In genomic region chr20:63420359-63421093, GRCh38 we compare ENCODE assay signal across 20 cellular contexts. TPM values are rescaled to one million over a fixed set of nuclear protein-coding genes. Genes with fewer than 3 reads are reported as not detected.
DNase-seq lines count a peak whose midpoint lies in the region; ATAC-seq, FAIRE-seq and TF ChIP-seq lines count a peak whose summit lies in the region.
"Had no signal": no experiment of that assay in that cellular context is flagged by ENCODE, and none has a peak within 500 bp of the region (broad histone marks: within the 10 kb centered on the region; RNA-seq: fewer than 3 reads in every experiment).

No MANE protein-coding gene starts in this region.

- no peak overlapping the region for H4K8ac ChIP-seq in IMR-90 (ENCODE audit: low read depth in 2 of 2, low read length in 2 of 2)
- H4K8ac ChIP-seq in H1 (ENCODE audit: extremely low read depth, insufficient read depth, low read length), result peak overlapping the region; percentile 51; the same call in 1 of the 2 replicates
- no peak overlapping the region for H4K8ac ChIP-seq in neuronal stem cell (ENCODE audit: low read depth, low read length)

- FAIRE-seq in HepG2 (lab: Jason Lieb, UNC), result no peak
- no peak for FAIRE-seq in H1 (lab: Jason Lieb, UNC)
- FAIRE-seq: G401.6, GM12892 had no signal

- BruUV-seq in HepG2 (replicated peaks; lab: Mats Ljungman, UMichigan) (no TSS peak), IMR-90 (replicated peaks; lab: Mats Ljungman, UMichigan) (no TSS peak)

- no peak overlapping the region for H2BK20ac ChIP-seq in IMR-90 (ENCODE audit: low read depth, low read length)
- H2BK20ac ChIP-seq in H1 (ENCODE audit: low read length), result no peak overlapping the region

- H3K27ac ChIP-seq in HepG2 (ENCODE audit: extremely low read length, insufficient read depth, low read length), result no peak overlapping the region
- no peak overlapping the region for H3K27ac ChIP-seq in right lobe of liver
- H3K27ac ChIP-seq in IMR-90 (ENCODE audit: insufficient read depth, low read length), result no peak overlapping the region
- H3K27ac ChIP-seq in H1 (ENCODE audit: low read depth, low read length), result no peak overlapping the region
- H3K27ac ChIP-seq in neuronal stem cell (replicated peaks; ENCODE audit: low read length), result no peak overlapping the region
- no peak overlapping the region for H3K27ac ChIP-seq in Peyer's patch

- no peaks in the 10 kb centered on the region for H3K23me2 ChIP-seq in H1 (ENCODE audit: low read depth, low read length)

- no peaks in the 10 kb centered on the region for H3K4me1 ChIP-seq in HepG2 (ENCODE audit: insufficient read depth, low read length)
- H3K4me1 ChIP-seq in right lobe of liver, result no peaks in the 10 kb centered on the region
- H3K4me1 ChIP-seq in IMR-90 (ENCODE audit: control insufficient read depth, insufficient read depth, low read length), result no peaks in the 10 kb centered on the region
- peaks cover 0 to 11% (median 1%) of the 10 kb centered on the region in 4 experiments; a peak in 4 of 7 replicates for H3K4me1 ChIP-seq in H1 (replicated peaks in 1 of 4; ENCODE audit: control insufficient read depth in 3 of 4, insufficient read depth in 4 of 4, low read length in 3 of 4)
- H3K4me1 ChIP-seq in neuronal stem cell (ENCODE audit: control insufficient read depth in 2 of 2, insufficient read depth in 1 of 2, low read depth in 1 of 2, low read length in 2 of 2), result peaks cover 6 to 11% of the 10 kb centered on the region in 2 donors
- no peaks in the 10 kb centered on the region for H3K4me1 ChIP-seq in Peyer's patch
- H3K4me1 ChIP-seq: Caco-2 had no signal

- no peak overlapping the region for H3K4me2 ChIP-seq in HepG2 (ENCODE audit: low read depth, low read length)
- no peak overlapping the region for H3K4me2 ChIP-seq in IMR-90 (ENCODE audit: low read depth, low read length)
- H3K4me2 ChIP-seq in H1 (ENCODE audit: insufficient read depth in 1 of 2, low read depth in 2 of 2, low read length in 2 of 2), result no peak overlapping the region
- H3K4me2 ChIP-seq in neuronal stem cell (ENCODE audit: insufficient read depth, low read length, poor library complexity, severe bottlenecking), result no peak overlapping the region

- H3K14ac ChIP-seq in IMR-90 (replicated peaks; ENCODE audit: low read depth, low read length) (no peak overlapping the region), H1 (ENCODE audit: insufficient read length) (no peak overlapping the region), neuronal stem cell (ENCODE audit: low read length) (peak overlapping the region; percentile 71)

- intact Hi-C loops in HepG2 (cut with micrococcal nuclease; ENCODE audit: unreplicated experiment) (no loop called here), right lobe of liver (cut with DNase I) (no loop called here), IMR-90 (cut with micrococcal nuclease) (no loop called here)

- H3K27me3 ChIP-seq in HepG2 (ENCODE audit: control insufficient read depth in 1 of 2, insufficient read depth in 2 of 2, low read length in 2 of 2), result peaks cover 69 to 100% of the 10 kb centered on the region in 2 experiments
- H3K27me3 ChIP-seq in right lobe of liver, result no peaks in the 10 kb centered on the region
- H3K27me3 ChIP-seq in IMR-90 (ENCODE audit: control insufficient read depth, insufficient read depth, low read length), result peaks cover 35% of the 10 kb centered on the region
- H3K27me3 ChIP-seq in H1 (replicated peaks in 1 of 4; ENCODE audit: control insufficient read depth in 3 of 4, extremely low read depth in 1 of 4, insufficient read depth in 3 of 4, low read length in 3 of 4), result no peaks in the 10 kb centered on the region; a peak in 1 of 7 replicates
- H3K27me3 ChIP-seq in neuronal stem cell (ENCODE audit: control insufficient read depth in 3 of 3, insufficient read depth in 3 of 3, low read depth in 1 of 3, low read length in 3 of 3), result no peaks in the 10 kb centered on the region
- H3K27me3 ChIP-seq in Peyer's patch, result no peaks in the 10 kb centered on the region

- no peak overlapping the region for H2BK12ac ChIP-seq in H1 (ENCODE audit: low read depth, low read length)
- H2BK12ac ChIP-seq in neuronal stem cell (ENCODE audit: low read length), result no peak overlapping the region

- H3K4me3 ChIP-seq in HepG2 (replicated peaks in 1 of 3; ENCODE audit: insufficient read depth in 1 of 3, low read depth in 2 of 3, low read length in 3 of 3) (no peak overlapping the region), right lobe of liver (no peak overlapping the region), IMR-90 (ENCODE audit: insufficient read depth, low read depth, low read length) (no peak overlapping the region), H1 (ENCODE audit: extremely low read depth in 1 of 4, insufficient read depth in 2 of 4, low read depth in 3 of 4, low read length in 4 of 4) (no peak overlapping the region), neuronal stem cell (ENCODE audit: low read length in 2 of 2) (no peak overlapping the region), Peyer's patch (no peak overlapping the region)

- H3K56ac ChIP-seq in IMR-90 (ENCODE audit: extremely low read depth, insufficient read depth, low read length), result no peak overlapping the region
- H3K56ac ChIP-seq in H1 (replicated peaks; ENCODE audit: insufficient read length, low read depth, low read length), result no peak overlapping the region

- H3K27ac Mint-ChIP-seq in effector memory CD8-positive, alpha-beta T cell, result no peak overlapping the region
- H3K27ac Mint-ChIP-seq: CD4-positive, alpha-beta memory T cell; HFFc6 had no signal

- H3K79me2 ChIP-seq in HepG2 (ENCODE audit: insufficient read depth, low read length) (no peaks in the 10 kb centered on the region), H1 (ENCODE audit: control insufficient read depth in 1 of 2, insufficient read depth in 2 of 2, low read length in 2 of 2) (no peaks in the 10 kb centered on the region)

- no peak overlapping the region for H2BK5ac ChIP-seq in IMR-90 (ENCODE audit: low read depth, low read length, poor library complexity, severe bottlenecking)
- no peak overlapping the region for H2BK5ac ChIP-seq in H1 (ENCODE audit: low read depth, low read length)
- peak overlapping the region; percentile 13 for H2BK5ac ChIP-seq in neuronal stem cell (ENCODE audit: low read length)

- H3K9me3 ChIP-seq in HepG2 (ENCODE audit: low read length), result no peaks in the 10 kb centered on the region
- no peaks in the 10 kb centered on the region for H3K9me3 ChIP-seq in right lobe of liver
- no peaks in the 10 kb centered on the region for H3K9me3 ChIP-seq in IMR-90 (ENCODE audit: control insufficient read depth, insufficient read depth, low read length)
- no peaks in the 10 kb centered on the region for H3K9me3 ChIP-seq in H1 (ENCODE audit: insufficient read depth in 2 of 2, low read depth in 1 of 2, low read length in 1 of 2)
- H3K9me3 ChIP-seq in neuronal stem cell (replicated peaks in 1 of 2; ENCODE audit: control insufficient read depth in 2 of 2, insufficient read depth in 1 of 2, low read depth in 1 of 2, low read length in 2 of 2), result peaks cover 0 to 2% of the 10 kb centered on the region in 2 donors
- no peaks in the 10 kb centered on the region for H3K9me3 ChIP-seq in Peyer's patch

- TF ChIP-seq CTCF in HepG2 (CRISPR knock-in tag; IDR thresholded peaks at IDR 0.05) (no peak), right lobe of liver (IDR thresholded peaks at IDR 0.05) (no peak), IMR-90 (conservative IDR thresholded peaks at IDR 0.05; ENCODE audit: low read depth, low read length) (no peak), H1 (IDR thresholded peaks at IDR 0.05; ENCODE audit: control extremely low read depth in 1 of 3, insufficient read depth in 1 of 3, low read depth in 1 of 3, low read length in 3 of 3) (no peak), Peyer's patch (IDR thresholded peaks at IDR 0.05) (no peak)

- H3K4me1 Mint-ChIP-seq in effector memory CD8-positive, alpha-beta T cell (ENCODE audit: low read depth in 2 of 2), result no peaks in the 10 kb centered on the region
- H3K4me1 Mint-ChIP-seq: CD4-positive, alpha-beta memory T cell had no signal

- no peak overlapping the region for H2AK5ac ChIP-seq in IMR-90 (ENCODE audit: low read depth, low read length)
- H2AK5ac ChIP-seq in H1 (ENCODE audit: low read depth, low read length), result no peak overlapping the region
- H2AK5ac ChIP-seq in neuronal stem cell (ENCODE audit: low read depth, low read length), result peak overlapping the region; percentile 37

- H3K79me1 ChIP-seq in IMR-90 (ENCODE audit: low read depth in 1 of 2, low read length in 2 of 2), result no peaks in the 10 kb centered on the region
- no peaks in the 10 kb centered on the region for H3K79me1 ChIP-seq in H1 (ENCODE audit: low read depth, low read length)
- H3K79me1 ChIP-seq in neuronal stem cell (ENCODE audit: low read depth, low read length), result peaks cover 4% of the 10 kb centered on the region

- H3K23ac ChIP-seq in IMR-90 (ENCODE audit: low read depth, low read length) (no peak overlapping the region), H1 (ENCODE audit: insufficient read length) (no peak overlapping the region), neuronal stem cell (ENCODE audit: low read depth, low read length, poor library complexity) (no peak overlapping the region)

- no peak for TF ChIP-seq RAD21 in HepG2 (CRISPR knock-in tag; IDR thresholded peaks at IDR 0.05)
- no peak for TF ChIP-seq RAD21 in IMR-90 (IDR thresholded peaks at IDR 0.05; ENCODE audit: low read length)
- no peak for TF ChIP-seq RAD21 in H1 (IDR thresholded peaks at IDR 0.05 in 1 of 2, conservative IDR thresholded peaks at IDR 0.05 in 1 of 2; ENCODE audit: low read depth in 2 of 2, low read length in 2 of 2)

- H3K9ac ChIP-seq in HepG2 (ENCODE audit: insufficient read depth, low read depth, low read length), result no peak overlapping the region
- no peak overlapping the region for H3K9ac ChIP-seq in IMR-90 (ENCODE audit: low read depth, low read length)
- H3K9ac ChIP-seq in H1 (replicated peaks in 1 of 4; ENCODE audit: extremely low read depth in 1 of 4, low read depth in 3 of 4, low read length in 3 of 4), result no peak overlapping the region
- H3K9ac ChIP-seq in neuronal stem cell (ENCODE audit: low read depth, low read length, poor library complexity), result peak overlapping the region; percentile 21

- no peak overlapping the region for H3K4ac ChIP-seq in IMR-90 (ENCODE audit: low read depth, low read length)
- H3K4ac ChIP-seq in H1 (replicated peaks; ENCODE audit: insufficient read length, low read depth, low read length), result no peak overlapping the region
- no peak overlapping the region for H3K4ac ChIP-seq in neuronal stem cell (ENCODE audit: low read length)

- H3K9me1 ChIP-seq in IMR-90 (ENCODE audit: insufficient read depth, low read length), result no peaks in the 10 kb centered on the region

- H3K9me3 Mint-ChIP-seq in effector memory CD8-positive, alpha-beta T cell, result no peaks in the 10 kb centered on the region
- H3K9me3 Mint-ChIP-seq: CD4-positive, alpha-beta memory T cell had no signal

- H4K5ac ChIP-seq in IMR-90 (ENCODE audit: low read depth, low read length) (no peak overlapping the region), H1 (ENCODE audit: insufficient read length, low read depth, low read length) (no peak overlapping the region)

- no peak for DNase-seq in HepG2 (ENCODE audit: low spot score)
- DNase-seq in right lobe of liver, result no peak
- DNase-seq in IMR-90, result no peak
- no peak for DNase-seq in H1 (ENCODE audit: low read depth in 1 of 2, low spot score in 2 of 2)
- no peak for DNase-seq in neuronal stem cell (ENCODE audit: low spot score)
- no peak for DNase-seq in effector memory CD8-positive, alpha-beta T cell
- no peak for DNase-seq in COR-L47 (lab: John Stamatoyannopoulos, UW)
- no peak for DNase-seq in Peyer's patch
- DNase-seq: C1 segment of cervical spinal cord; Caco-2; CD4-positive, alpha-beta memory T cell; DMS153; DND-41; GOT3; H7; HFFc6 had no signal

- 18% methylated on average over 34 of the region's 34 CpGs for WGBS in HepG2 (ENCODE audit: low lambda C conversion rate)
- WGBS in right lobe of liver (ENCODE audit: insufficient coverage, low coverage, low lambda C conversion rate, missing lambda C conversion rate), result 40% methylated on average over 1 of the region's 34 CpGs
- 76% methylated on average over 15 of the region's 34 CpGs; no CpG with 5 or more reads in 1 of the 2 experiments for WGBS in IMR-90 (ENCODE audit: extremely low coverage in 2 of 2, insufficient read length in 1 of 2), 2 experiments
- 89% methylated on average over 34 of the region's 34 CpGs; no CpG with 5 or more reads in 1 of the 2 experiments for WGBS in H1 (ENCODE audit: extremely low coverage in 1 of 2, insufficient coverage in 1 of 2, insufficient read length in 1 of 2, insufficient replicate concordance in 2 of 2, low coverage in 1 of 2, low lambda C conversion rate in 2 of 2, missing lambda C conversion rate in 1 of 2), 2 experiments
- no CpG with 5 or more reads among the region's 34 CpGs for WGBS in neuronal stem cell (ENCODE audit: extremely low coverage in 2 of 2, insufficient read length in 2 of 2, insufficient replicate concordance in 1 of 2), 2 donors

- H2BK120ac ChIP-seq in IMR-90 (ENCODE audit: low read depth, low read length) (no peak overlapping the region), H1 (replicated peaks; ENCODE audit: low read depth, low read length) (no peak overlapping the region), neuronal stem cell (ENCODE audit: low read depth, low read length) (no peak overlapping the region)

- H3K4me3 Mint-ChIP-seq in effector memory CD8-positive, alpha-beta T cell, result no peak overlapping the region
- H3K4me3 Mint-ChIP-seq: CD4-positive, alpha-beta memory T cell; HFFc6 had no signal

- peaks cover 3% of the 10 kb centered on the region for H3K36me3 Mint-ChIP-seq in effector memory CD8-positive, alpha-beta T cell (ENCODE audit: insufficient read depth)
- H3K36me3 Mint-ChIP-seq: CD4-positive, alpha-beta memory T cell had no signal

- no peak overlapping the region for H3K18ac ChIP-seq in IMR-90 (ENCODE audit: low read depth, low read length)
- H3K18ac ChIP-seq in H1 (ENCODE audit: extremely low read depth, low read length), result no peak overlapping the region
- H3K18ac ChIP-seq in neuronal stem cell (ENCODE audit: low read length), result no peak overlapping the region

- H2AK9ac ChIP-seq in IMR-90 (replicated peaks; ENCODE audit: low read depth, low read length, poor library complexity), result no peak overlapping the region

- POLR2A ChIA-PET in HepG2 (lab: Yijun Ruan, JAX), result no interaction called here
- POLR2A ChIA-PET in IMR-90 (lab: Charles Lee; ENCODE audit: unreplicated experiment), result no interaction called here
- POLR2A ChIA-PET in H1 (lab: Charles Lee; ENCODE audit: partially characterized antibody), result interaction anchor here (1.0 kb wide), 1 partner anchor 8 kb away, joined by 3 read pairs; no protein-coding TSS in a partner anchor

- H4K20me1 ChIP-seq in HepG2 (ENCODE audit: insufficient read depth, low read length) (peaks cover 6% of the 10 kb centered on the region; the same call in 1 of the 2 replicates), IMR-90 (ENCODE audit: insufficient read depth, low read length) (no peaks in the 10 kb centered on the region), H1 (replicated peaks in 1 of 2; ENCODE audit: control insufficient read depth in 1 of 2, insufficient read depth in 2 of 2, low read length in 2 of 2) (no peaks in the 10 kb centered on the region)

- CTCF ChIA-PET in HepG2 (lab: Yijun Ruan, JAX; ENCODE audit: low intra/inter-chr PET ratio, low total read pairs) (no interaction called here), IMR-90 (lab: Yijun Ruan, JAX) (no interaction called here), H1 (lab: Charles Lee; ENCODE audit: partially characterized antibody) (interaction anchor here (0.6 to 1.5 kb wide), 2 partner anchors 42 to 160 kb away, joined by 3 to 4 read pairs; no protein-coding TSS in a partner anchor)

- TF ChIP-seq POLR2A in HepG2 (IDR thresholded peaks at IDR 0.05; ENCODE audit: insufficient read depth in 1 of 2, low read depth in 2 of 2, low read length in 2 of 2) (no peak), right lobe of liver (IDR thresholded peaks at IDR 0.05) (no peak), IMR-90 (IDR thresholded peaks at IDR 0.05; ENCODE audit: low read depth, low read length) (no peak), H1 (IDR thresholded peaks at IDR 0.05; ENCODE audit: control extremely low read depth in 1 of 2, low read depth in 2 of 2, low read length in 2 of 2) (no peak), Peyer's patch (IDR thresholded peaks at IDR 0.05) (no peak)

- H2AFZ ChIP-seq in HepG2 (ENCODE audit: low read length), result no peak overlapping the region
- peak overlapping the region; percentile 32 for H2AFZ ChIP-seq in IMR-90 (replicated peaks; ENCODE audit: low read length, poor library complexity)
- H2AFZ ChIP-seq in H1 (ENCODE audit: low read length), result no peak overlapping the region
- no peak overlapping the region for H2AFZ ChIP-seq in neuronal stem cell (ENCODE audit: low read length)

- in situ Hi-C loops in HepG2 (cut with HindIII; ENCODE audit: extremely low pct_ligation_motif_present, low pct_unique_long_range_greater_than_20kb) (no loop called here), IMR-90 (cut with MboI; ENCODE audit: low sequenced_read_pairs) (no loop called here)

- TF ChIP-seq EP300 in HepG2 (IDR thresholded peaks at IDR 0.05; ENCODE audit: low read depth in 2 of 2, low read length in 2 of 2) (no peak), HepG2 (CRISPR knock-in tag; IDR thresholded peaks at IDR 0.05; ENCODE audit: borderline replicate concordance) (no peak), H1 (IDR thresholded peaks at IDR 0.05; ENCODE audit: borderline replicate concordance in 1 of 2, low read depth in 2 of 2, low read length in 2 of 2) (no peak)

- H2BK15ac ChIP-seq in IMR-90 (ENCODE audit: low read depth, low read length) (no peak overlapping the region), H1 (ENCODE audit: low read length) (no peak overlapping the region), neuronal stem cell (ENCODE audit: low read length) (no peak overlapping the region)

- no peak overlapping the region for H4K91ac ChIP-seq in IMR-90 (ENCODE audit: insufficient read depth, low read depth, low read length)
- no peak overlapping the region for H4K91ac ChIP-seq in H1 (replicated peaks; ENCODE audit: insufficient read length, low read length)
- no peak overlapping the region for H4K91ac ChIP-seq in neuronal stem cell (ENCODE audit: low read depth, low read length, poor library complexity)

- H3K36me3 ChIP-seq in HepG2 (replicated peaks in 1 of 2; ENCODE audit: control insufficient read depth in 1 of 2, insufficient read depth in 2 of 2, low read length in 2 of 2), result no peaks in the 10 kb centered on the region
- no peaks in the 10 kb centered on the region for H3K36me3 ChIP-seq in right lobe of liver
- no peaks in the 10 kb centered on the region for H3K36me3 ChIP-seq in IMR-90 (ENCODE audit: control insufficient read depth, insufficient read depth, low read length)
- H3K36me3 ChIP-seq in H1 (ENCODE audit: control insufficient read depth in 2 of 4, insufficient read depth in 4 of 4, low read length in 3 of 4), result no peaks in the 10 kb centered on the region
- peaks cover 0 to 26% of the 10 kb centered on the region in 2 donors for H3K36me3 ChIP-seq in neuronal stem cell (replicated peaks in 1 of 2; ENCODE audit: control insufficient read depth in 2 of 2, insufficient read depth in 2 of 2, low read length in 2 of 2)
- H3K36me3 ChIP-seq in Peyer's patch, result no peaks in the 10 kb centered on the region

- no peak for ATAC-seq in HepG2
- ATAC-seq in right lobe of liver, result no peak
- no peak for ATAC-seq in IMR-90 (ENCODE audit: low read depth)
- no peak for ATAC-seq in effector memory CD8-positive, alpha-beta T cell (replicated peaks)
- ATAC-seq: HCT116 had no signal

- H3K27me3 Mint-ChIP-seq in effector memory CD8-positive, alpha-beta T cell, result peaks cover 10 to 48% of the 10 kb centered on the region in 2 donors

- dilution Hi-C loops in IMR-90 (cut with HindIII; ENCODE audit: low sequenced_read_pairs, unreplicated experiment), result no loop called here

RNA-seq across cellular contexts. Expression of gene KCNQ2, which starts 51.9 kb away (rescaled TPM):
- total RNA-seq in HepG2 (2016; rRNA removed; fragmentation: Illumina TruSeq; extraction: Trizol) (not detected in 2 replicates), right lobe of liver (not detected), IMR-90 (2012; rRNA removed) (not detected in 2 replicates), Peyer's patch (not detected)
- not detected in 2 replicates for total RNA-seq in HepG2 (2016; cell fraction: cytosol; rRNA removed; fragmentation: Illumina TruSeq; extraction: Trizol; ENCODE audit: low read depth)
- total RNA-seq in HepG2 (2016; cell fraction: insoluble cytoplasmic fraction; rRNA removed; fragmentation: Illumina TruSeq; extraction: Trizol), result not detected in 2 replicates
- total RNA-seq in HepG2 (2016; cell fraction: membrane; rRNA removed; fragmentation: Illumina TruSeq; extraction: Trizol), result not detected in 2 replicates
- total RNA-seq in HepG2 (2016; cell fraction: nucleus; rRNA removed; fragmentation: Illumina TruSeq; extraction: Trizol), result not detected in 2 replicates
- polyA plus RNA-seq in HepG2 (2011; rRNA removed) (not detected in 2 replicates), IMR-90 (2012; rRNA removed) (0.02 TPM in 1 of 2 replicates, not detected in the other), H1 (2011; rRNA removed) (243 and 277 TPM in 2 replicates)
- not detected in 2 replicates for polyA plus RNA-seq in HepG2 (2011; cell fraction: cytosol; rRNA removed)
- polyA plus RNA-seq in HepG2 (2011; cell fraction: nucleus; rRNA removed), result 0.03 and 0.10 TPM in 2 replicates
- not detected in 2 replicates for polyA plus RNA-seq in HepG2 (2012)
- polyA plus RNA-seq in HepG2 (2016; cell fraction: cytosol; fragmentation: Illumina TruSeq; extraction: Trizol; ENCODE audit: low read depth), result not detected in 2 replicates
- polyA plus RNA-seq in HepG2 (2016; cell fraction: insoluble cytoplasmic fraction; fragmentation: Illumina TruSeq; extraction: Trizol; ENCODE audit: low read depth), result not detected in 2 replicates
- not detected in 2 replicates for polyA plus RNA-seq in HepG2 (2016; cell fraction: membrane; fragmentation: Illumina TruSeq; extraction: Trizol; ENCODE audit: low read depth)
- polyA plus RNA-seq in HepG2 (2016; cell fraction: nucleus; fragmentation: Illumina TruSeq; extraction: Trizol; ENCODE audit: insufficient read depth, low read depth), result not detected in 2 replicates
- 0.02 and 1.2 TPM in 2 replicates for polyA minus RNA-seq in HepG2 (2011; rRNA and poly(A)+ RNA removed; ENCODE audit: low replicate concordance)
- not detected in 2 replicates for polyA minus RNA-seq in HepG2 (2011; cell fraction: cytosol; rRNA and poly(A)+ RNA removed)
- not detected in 2 replicates for polyA minus RNA-seq in HepG2 (2011; cell fraction: nucleus; rRNA and poly(A)+ RNA removed)
- 0.25 TPM in 1 of 2 replicates, not detected in the other for polyA plus RNA-seq in IMR-90 (2012; cell fraction: cytosol; rRNA removed)
- 0.07 TPM in 1 of 2 replicates, not detected in the other for polyA plus RNA-seq in IMR-90 (2012; cell fraction: nucleus; rRNA removed; ENCODE audit: low replicate concordance)
- 82.6 and 88.6 TPM in 2 replicates for total RNA-seq in H1 (2021; fragmentation: NEBNext Ultra II Directional; extraction: Animal tissue kit (Norgen Biotek cat#: 25700))
- 174 TPM for polyA plus RNA-seq in H1 (2011; cell fraction: cytosol; rRNA removed)
- 206 TPM for polyA plus RNA-seq in H1 (2011; cell fraction: nucleus; rRNA removed)
- polyA plus RNA-seq in H1 (2012, experiment 1 of 2), result 41.9 to 107 TPM (median 94.0 TPM) in 4 replicates
- polyA plus RNA-seq in H1 (2012, experiment 2 of 2), result 88.7 TPM
- 72.4 TPM for polyA plus RNA-seq in H1 (2013, experiment 1 of 2)
- polyA plus RNA-seq in H1 (2013, experiment 2 of 2), result 73.2 TPM
- 40.5 and 42.0 TPM in 2 replicates for polyA minus RNA-seq in H1 (2011; rRNA and poly(A)+ RNA removed)
- 39.6 TPM for polyA minus RNA-seq in H1 (2011; cell fraction: cytosol; rRNA and poly(A)+ RNA removed)
- polyA minus RNA-seq in H1 (2011; cell fraction: nucleus; rRNA and poly(A)+ RNA removed), result 33.1 TPM
- polyA plus RNA-seq in neuronal stem cell (2013, experiment 1 of 2), result 79.3 TPM
- polyA plus RNA-seq in neuronal stem cell (2013, experiment 2 of 2), result 73.4 TPM
- total RNA-seq: CD4-positive, alpha-beta memory T cell; HFFc6 had no signal
- polyA plus RNA-seq: BJ; CD4-positive, alpha-beta memory T cell had no signal

RNA-seq across cellular contexts. Expression of gene CHRNA4, which starts 59.4 kb away (rescaled TPM):
- total RNA-seq in HepG2 (2016; rRNA removed; fragmentation: Illumina TruSeq; extraction: Trizol), result not detected in 2 replicates
- not detected in 2 replicates for total RNA-seq in HepG2 (2016; cell fraction: cytosol; rRNA removed; fragmentation: Illumina TruSeq; extraction: Trizol; ENCODE audit: low read depth)
- total RNA-seq in HepG2 (2016; cell fraction: insoluble cytoplasmic fraction; rRNA removed; fragmentation: Illumina TruSeq; extraction: Trizol), result not detected in 2 replicates
- total RNA-seq in HepG2 (2016; cell fraction: membrane; rRNA removed; fragmentation: Illumina TruSeq; extraction: Trizol), result not detected in 2 replicates
- not detected in 2 replicates for total RNA-seq in HepG2 (2016; cell fraction: nucleus; rRNA removed; fragmentation: Illumina TruSeq; extraction: Trizol)
- not detected in 2 replicates for polyA plus RNA-seq in HepG2 (2011; rRNA removed)
- polyA plus RNA-seq in HepG2 (2011; cell fraction: cytosol; rRNA removed), result 0.06 TPM in 1 of 2 replicates, not detected in the other
- polyA plus RNA-seq in HepG2 (2011; cell fraction: nucleus; rRNA removed), result 0.10 and 0.14 TPM in 2 replicates
- 0.11 TPM in 1 of 2 replicates, not detected in the other for polyA plus RNA-seq in HepG2 (2012)
- not detected in 2 replicates for polyA plus RNA-seq in HepG2 (2016; cell fraction: cytosol; fragmentation: Illumina TruSeq; extraction: Trizol; ENCODE audit: low read depth)
- polyA plus RNA-seq in HepG2 (2016; cell fraction: insoluble cytoplasmic fraction; fragmentation: Illumina TruSeq; extraction: Trizol; ENCODE audit: low read depth), result not detected in 2 replicates
- not detected in 2 replicates for polyA plus RNA-seq in HepG2 (2016; cell fraction: membrane; fragmentation: Illumina TruSeq; extraction: Trizol; ENCODE audit: low read depth)
- not detected in 2 replicates for polyA plus RNA-seq in HepG2 (2016; cell fraction: nucleus; fragmentation: Illumina TruSeq; extraction: Trizol; ENCODE audit: insufficient read depth, low read depth)
- not detected in 2 replicates for polyA minus RNA-seq in HepG2 (2011; rRNA and poly(A)+ RNA removed; ENCODE audit: low replicate concordance)
- not detected in 2 replicates for polyA minus RNA-seq in HepG2 (2011; cell fraction: cytosol; rRNA and poly(A)+ RNA removed)
- not detected in 2 replicates for polyA minus RNA-seq in HepG2 (2011; cell fraction: nucleus; rRNA and poly(A)+ RNA removed)
- 100 to 1,000 TPM in 1 of 6 experiments, 10 to 100 TPM in 3, 1 to 10 TPM in 2; 4.6 to 165 (median 26.8) TPM for total RNA-seq in right lobe of liver
- not detected in 2 replicates for total RNA-seq in IMR-90 (2012; rRNA removed)
- not detected in 2 replicates for polyA plus RNA-seq in IMR-90 (2012; rRNA removed)
- not detected in 2 replicates for polyA plus RNA-seq in IMR-90 (2012; cell fraction: cytosol; rRNA removed)
- not detected in 2 replicates for polyA plus RNA-seq in IMR-90 (2012; cell fraction: nucleus; rRNA removed; ENCODE audit: low replicate concordance)
- 2.7 and 5.7 TPM in 2 replicates for total RNA-seq in H1 (2021; fragmentation: NEBNext Ultra II Directional; extraction: Animal tissue kit (Norgen Biotek cat#: 25700))
- polyA plus RNA-seq in H1 (2011; rRNA removed), result 4.3 and 5.0 TPM in 2 replicates
- polyA plus RNA-seq in H1 (2011; cell fraction: cytosol; rRNA removed), result 1.8 TPM
- polyA plus RNA-seq in H1 (2011; cell fraction: nucleus; rRNA removed), result 4.9 TPM
- 2.0 to 4.0 TPM (median 2.5 TPM) in 4 replicates for polyA plus RNA-seq in H1 (2012, experiment 1 of 2)
- polyA plus RNA-seq in H1 (2012, experiment 2 of 2), result 1.6 TPM
- 4.1 TPM for polyA plus RNA-seq in H1 (2013, experiment 1 of 2)
- polyA plus RNA-seq in H1 (2013, experiment 2 of 2), result 3.8 TPM
- polyA minus RNA-seq in H1 (2011; rRNA and poly(A)+ RNA removed), result 5.6 and 11.1 TPM in 2 replicates
- 8.4 TPM for polyA minus RNA-seq in H1 (2011; cell fraction: cytosol; rRNA and poly(A)+ RNA removed)
- 4.4 TPM for polyA minus RNA-seq in H1 (2011; cell fraction: nucleus; rRNA and poly(A)+ RNA removed)
- polyA plus RNA-seq in neuronal stem cell (2013, experiment 1 of 2), result 0.29 TPM
- 0.19 TPM for polyA plus RNA-seq in neuronal stem cell (2013, experiment 2 of 2)
- total RNA-seq in Peyer's patch, result not detected
- total RNA-seq: CD4-positive, alpha-beta memory T cell; HFFc6 had no signal
- polyA plus RNA-seq: BJ; CD4-positive, alpha-beta memory T cell had no signal

Comparison
In these comparisons a context has a peak if more than half of its experiments do, and no peak if none do; other contexts are left out.
1. RNA of gene KCNQ2, which starts 51.9 kb away (total RNA-seq): 82.6 to 88.6 TPM in H1; not detected in HepG2, not detected in right lobe of liver, not detected in IMR-90 and not detected in Peyer's patch; every median in the first group is over 10 times any median in the second.
2. Of the 41 proteins assayed by ChIP-seq in both HepG2 and H1: peak only in HepG2: EZH2; only in H1: none; in both: none; in neither: 40.